17 cellular contexts compared by ENCODE assay signal in genomic region chr10:92851003-92851402, GRCh38. TPM values are rescaled to one million over a fixed set of nuclear protein-coding genes. Genes with fewer than 3 reads are reported as not detected.
DNase-seq lines count a peak whose midpoint lies in the region; ATAC-seq and TF ChIP-seq lines count a peak whose summit lies in the region.
"Had no signal": no experiment of that assay in that cellular context is flagged by ENCODE, and none has a peak within 500 bp of the region (broad histone marks: within the 10 kb centered on the region; RNA-seq: fewer than 3 reads in every experiment).

No MANE protein-coding gene starts in this region.

- H3K27ac Mint-ChIP-seq in activated CD4-positive, alpha-beta T cell treated with anti-CD3 and anti-CD28 coated beads, Interleukin-2, amount 10 ng/mL, durations not matched to agents 24 days and 14 days: no peak overlapping the region
- H3K27ac Mint-ChIP-seq: B cell; CD4-positive, alpha-beta T cell; CD8-positive, alpha-beta T cell had no signal

- H3K4me3 ChIP-seq in HEK293 (ENCODE audit: low read depth, low read length) (no peak overlapping the region), Panc1 (ENCODE audit: low read depth in 2 of 2, low read length in 2 of 2) (no peak overlapping the region), brain microvascular endothelial cell (ENCODE audit: low read depth, low read length) (no peak overlapping the region)
- H3K4me3 ChIP-seq: A549; BLaER1 treated with 17β-estradiol and CSF1 and Interleukin-3, amounts not matched to agents 10 nM and 100 nM had no signal

- no peaks in the 10 kb centered on the region for H3K27me3 Mint-ChIP-seq in activated CD4-positive, alpha-beta T cell treated with anti-CD3 and anti-CD28 coated beads, Interleukin-2, amount 10 ng/mL, durations not matched to agents 24 days and 14 days
- H3K27me3 Mint-ChIP-seq: B cell; CD4-positive, alpha-beta T cell had no signal

- intact Hi-C loops in activated CD4-positive, alpha-beta T cell treated with anti-CD3 and anti-CD28 coated beads, Interleukin-2, amount 10 ng/mL, durations not matched to agents 24 days and 14 days (cut with micrococcal nuclease): no loop called here
- intact Hi-C loops in Panc1 (cut with micrococcal nuclease; ENCODE audit: unreplicated experiment): no loop called here

- no peaks in the 10 kb centered on the region for H3K27me3 ChIP-seq in Panc1 (ENCODE audit: control insufficient read depth, insufficient read depth, low read length)
- no peaks in the 10 kb centered on the region for H3K27me3 ChIP-seq in brain microvascular endothelial cell (replicated peaks)
- H3K27me3 ChIP-seq: BLaER1 treated with 17β-estradiol and CSF1 and Interleukin-3, amounts not matched to agents 10 nM and 100 nM had no signal

- H3K4me3 Mint-ChIP-seq in activated CD4-positive, alpha-beta T cell treated with anti-CD3 and anti-CD28 coated beads, Interleukin-2, amount 10 ng/mL, durations not matched to agents 24 days and 14 days: no peak overlapping the region
- H3K4me3 Mint-ChIP-seq: B cell; CD4-positive, alpha-beta T cell; CD8-positive, alpha-beta T cell had no signal

- no peaks in the 10 kb centered on the region for H3K9me3 ChIP-seq in HEK293 (ENCODE audit: control insufficient read depth, insufficient read depth, low read depth, low read length)
- H3K9me3 ChIP-seq in Panc1 (ENCODE audit: control insufficient read depth, insufficient read depth, low read depth, low read length): no peaks in the 10 kb centered on the region
- H3K9me3 ChIP-seq: Caco-2 had no signal

- H3K9me3 Mint-ChIP-seq in activated CD4-positive, alpha-beta T cell treated with anti-CD3 and anti-CD28 coated beads, Interleukin-2, amount 10 ng/mL, durations not matched to agents 24 days and 14 days: peaks cover 5% of the 10 kb centered on the region
- H3K9me3 Mint-ChIP-seq: CD4-positive, alpha-beta T cell had no signal

- POLR2A ChIA-PET in HEK293 (lab: Yijun Ruan, JAX): no interaction called here
- POLR2A ChIA-PET in Panc1 (lab: Charles Lee): no interaction called here

- CTCF ChIA-PET in HEK293 (lab: Yijun Ruan, JAX) (interaction anchor here (0.7 to 1.7 kb wide), 3 partner anchors 10 to 63 kb away, joined by 3 to 8 read pairs (median 6); no protein-coding TSS in a partner anchor), Panc1 (lab: Charles Lee) (no interaction called here)

- 0 out of 2 replicates have a peak, but pooled peaks cover 3% of the 10 kb centered on the region for H3K4me1 ChIP-seq in HEK293 (ENCODE audit: control insufficient read depth, insufficient read depth, low read length)
- H3K4me1 ChIP-seq in Panc1 (ENCODE audit: control insufficient read depth, insufficient read depth, low read length): peaks cover 16% of the 10 kb centered on the region

- in situ Hi-C loops in Panc1 (cut with HindIII; ENCODE audit: low pct_unique_long_range_greater_than_20kb, low sequenced_read_pairs) (no loop called here), brain microvascular endothelial cell (cut with HindIII; ENCODE audit: low pct_ligation_motif_present, low sequenced_read_pairs) (no loop called here)

- TSS peak; percentile 60 for BruUV-seq in Panc1 (replicated peaks; lab: Mats Ljungman, UMichigan)

- H3K27ac ChIP-seq in HEK293 (ENCODE audit: extremely low read depth, low read depth, low read length): no peak overlapping the region
- no peak overlapping the region for H3K27ac ChIP-seq in Panc1 (ENCODE audit: low read length)
- no peak overlapping the region for H3K27ac ChIP-seq in brain microvascular endothelial cell
- H3K27ac ChIP-seq: 22Rv1; A549; BLaER1 treated with 17β-estradiol and CSF1 and Interleukin-3, amounts not matched to agents 10 nM and 100 nM; C4-2B had no signal

- no peak for TF ChIP-seq CTCF in HEK293 (tag by site-specific recombination; IDR thresholded peaks at IDR 0.05)
- TF ChIP-seq CTCF in Panc1 (IDR thresholded peaks at IDR 0.05): no peak
- no peak for TF ChIP-seq CTCF in brain microvascular endothelial cell (IDR thresholded peaks at IDR 0.05; ENCODE audit: low read depth, low read length, missing control alignments)

- H3K36me3 ChIP-seq in HEK293 (ENCODE audit: control insufficient read depth in 2 of 2, insufficient read depth in 1 of 2, low read length in 2 of 2) (no peaks in the 10 kb centered on the region), Panc1 (ENCODE audit: control insufficient read depth, insufficient read depth, low read length) (no peaks in the 10 kb centered on the region), brain microvascular endothelial cell (replicated peaks) (no peaks in the 10 kb centered on the region)
- H3K36me3 ChIP-seq: BLaER1 treated with 17β-estradiol and CSF1 and Interleukin-3, amounts not matched to agents 10 nM and 100 nM had no signal

- H3K36me3 Mint-ChIP-seq in activated CD4-positive, alpha-beta T cell treated with anti-CD3 and anti-CD28 coated beads, Interleukin-2, amount 10 ng/mL, durations not matched to agents 24 days and 14 days (ENCODE audit: low read depth): peaks cover 3% of the 10 kb centered on the region
- H3K36me3 Mint-ChIP-seq: CD8-positive, alpha-beta T cell had no signal

- ATAC-seq in Panc1: no peak
- ATAC-seq: A549; CD8-positive, alpha-beta T cell had no signal

- DNase-seq in activated CD4-positive, alpha-beta T cell treated with anti-CD3 and anti-CD28 coated beads, Interleukin-2, amount 10 ng/mL, durations not matched to agents 24 days and 14 days: peak; percentile 0
- no peak for DNase-seq in activated CD4-positive, alpha-beta T cell treated with anti-CD3 and anti-CD28 coated beads for 4 hours
- DNase-seq in Panc1 (ENCODE audit: low read depth, low spot score): no peak
- DNase-seq in brain microvascular endothelial cell: no peak
- DNase-seq in amygdala (lab: John Stamatoyannopoulos, UW): no peak
- DNase-seq: Caco-2; Calu3; CD4-positive, alpha-beta T cell; CD8-positive, alpha-beta T cell; DMS79 treated with DMSO at 0.1 percent for 48 hours; GF-D8 had no signal

- H3K4me1 Mint-ChIP-seq in activated CD4-positive, alpha-beta T cell treated with anti-CD3 and anti-CD28 coated beads, Interleukin-2, amount 10 ng/mL, durations not matched to agents 24 days and 14 days: peaks cover 29% of the 10 kb centered on the region

TF ChIP-seq in HEK293, 187 proteins besides CTCF, POLR2A, EP300 and RAD21:
- TF ChIP-seq TSHZ1 (tag by site-specific recombination; IDR thresholded peaks at IDR 0.05; ENCODE audit: borderline replicate concordance) (no peak), PRDM1 (tag by site-specific recombination; IDR thresholded peaks at IDR 0.05) (peak; percentile 51), PRDM4 (tag by site-specific recombination; IDR thresholded peaks at IDR 0.05) (no peak)

RNA-seq across cellular contexts. Expression of gene EXOC6, which starts 2.7 kb away (rescaled TPM):
- total RNA-seq in activated CD4-positive, alpha-beta T cell treated with anti-CD3 and anti-CD28 coated beads, Interleukin-2, amount 10 ng/mL, durations not matched to agents 24 days and 14 days: 13.1 and 14.2 TPM in 2 replicates
- total RNA-seq in Panc1 (2021; ENCODE audit: unreplicated experiment): 17.0 TPM
- polyA plus RNA-seq in Panc1 (2012; ENCODE audit: insufficient read length): 7.8 TPM
